11 cellular contexts compared by ENCODE assay signal in the genomic region with DNA sequence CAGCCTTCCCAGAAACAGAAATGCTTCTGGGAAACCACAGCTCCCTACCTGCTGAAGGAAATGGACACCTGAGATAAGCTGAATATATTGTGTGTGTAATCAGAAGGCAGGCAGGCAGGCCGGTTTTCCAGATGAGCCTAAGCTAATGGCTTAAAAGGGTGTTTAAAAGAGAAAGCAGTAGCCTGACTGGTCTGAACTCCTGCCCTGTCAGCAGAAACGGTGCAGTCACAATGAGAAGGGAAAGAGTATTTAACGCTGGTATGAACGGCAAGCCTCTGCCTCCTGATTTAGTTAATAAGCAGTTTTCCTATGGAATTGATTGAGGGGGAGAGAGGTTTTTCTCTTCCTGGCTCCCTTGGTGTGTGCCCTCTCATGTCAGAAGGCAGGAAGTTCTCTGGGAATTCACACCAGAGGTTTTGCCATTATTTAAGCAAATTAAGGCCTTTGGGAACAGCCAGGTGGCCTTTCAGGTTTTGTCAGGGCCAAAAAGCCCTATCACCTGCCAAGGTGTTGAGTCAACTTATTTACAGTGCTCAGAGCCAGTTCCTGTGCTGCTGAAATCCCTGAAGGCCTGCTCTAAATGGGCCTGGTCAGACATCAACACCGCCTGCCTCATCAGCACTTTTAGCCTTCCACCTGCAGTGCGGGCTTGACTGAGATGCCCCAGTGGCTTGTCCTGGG. TPM values are rescaled to one million over a fixed set of nuclear protein-coding genes. Genes with fewer than 3 reads are reported as not detected.
A peak's percentile ranks its signal among the peaks of the same experiment; 100 is the strongest.
DNase-seq lines count a peak whose midpoint lies in the region; ATAC-seq and TF ChIP-seq lines count a peak whose summit lies in the region.
"Had no signal": no experiment of that assay in that cellular context is flagged by ENCODE, and none has a peak within 500 bp of the region (broad histone marks: within the 10 kb centered on the region; RNA-seq: fewer than 3 reads in every experiment).

No MANE protein-coding gene starts in this region.

- H3K4me2 ChIP-seq in osteoblast (ENCODE audit: insufficient read depth, low read length) = no peak overlapping the region

- intact Hi-C loops in gastrocnemius medialis (cut with DNase I; ENCODE audit: low total_unique reads) = no loop called here

- peaks cover 28% of the 10 kb centered on the region for H3K27me3 ChIP-seq in osteoblast (ENCODE audit: insufficient read depth, low read length)
- no peaks in the 10 kb centered on the region for H3K27me3 ChIP-seq in gastrocnemius medialis

- no peak for TF ChIP-seq POLR2A in gastrocnemius medialis (IDR thresholded peaks at IDR 0.05)

- H3K9me3 ChIP-seq in ES-I3 (ENCODE audit: control insufficient read depth, insufficient read depth, low read length) (no peaks in the 10 kb centered on the region), osteoblast (ENCODE audit: low read depth, low read length) (no peaks in the 10 kb centered on the region), gastrocnemius medialis (no peaks in the 10 kb centered on the region)

- no peaks in the 10 kb centered on the region for H3K79me2 ChIP-seq in osteoblast (ENCODE audit: insufficient read depth, low read length)

- H3K4me1 ChIP-seq in ES-I3 (ENCODE audit: insufficient read depth, low read length) (peaks cover 25% of the 10 kb centered on the region), osteoblast (ENCODE audit: insufficient read depth, low read length) (no peaks in the 10 kb centered on the region), gastrocnemius medialis (no peaks in the 10 kb centered on the region)

- H3K27ac ChIP-seq in osteoblast (ENCODE audit: low read depth, low read length) (no peak overlapping the region), gastrocnemius medialis (no peak overlapping the region)

- peak overlapping the region; percentile 5; the same call in 1 of the 2 replicates for H3K9ac ChIP-seq in ES-I3 (ENCODE audit: low read depth, low read length)

- no peaks in the 10 kb centered on the region for H4K20me1 ChIP-seq in osteoblast (ENCODE audit: insufficient read depth, low read length)

- TF ChIP-seq CTCF in osteoblast (IDR thresholded peaks at IDR 0.05; ENCODE audit: extremely low read depth, low read depth, low read length) (no peak), gastrocnemius medialis (IDR thresholded peaks at IDR 0.05 in 4 of 5, conservative IDR thresholded peaks at IDR 0.05 in 1 of 5) (no peak)

- in situ Hi-C loops in gastrocnemius medialis (cut with MboI; ENCODE audit: low sequenced_read_pairs in 4 of 4) = no loop called here
- in situ Hi-C loops in KBM-7 (cut with MboI; ENCODE audit: low pct_unique_long_range_greater_than_20kb, low sequenced_read_pairs) = no loop called here

- no peak overlapping the region for H3K4me3 ChIP-seq in osteoblast (ENCODE audit: insufficient read depth, low read length)
- H3K4me3 ChIP-seq in gastrocnemius medialis = no peak overlapping the region

- H3K36me3 ChIP-seq in ES-I3 (ENCODE audit: insufficient read depth, low read length) (peaks cover 6% of the 10 kb centered on the region; the same call in 1 of the 2 replicates), osteoblast (ENCODE audit: insufficient read depth, low read length) (no peaks in the 10 kb centered on the region), gastrocnemius medialis (no peaks in the 10 kb centered on the region)

- H2AFZ ChIP-seq in osteoblast (ENCODE audit: low read length) = peak overlapping the region; percentile 38

- DNase-seq in NCI-H510A treated with DMSO at 0.1 percent for 48 hours (lab: John Stamatoyannopoulos, UW) = peak; percentile 79
- DNase-seq in osteoblast (ENCODE audit: insufficient read length, low spot score, missing footprints) = no peak
- no peak for DNase-seq in gastrocnemius medialis
- DNase-seq in GDM1 (lab: John Stamatoyannopoulos, UW) = no peak
- no peak for DNase-seq in stimulated activated CD4-positive, alpha-beta T cell treated with anti-CD3 and anti-CD28 coated beads, Interleukin-15, amount 100 ng/mL, for 24 hours
- DNase-seq in KBM-7 = no peak
- DNase-seq: activated naive CD4-positive, alpha-beta T cell; CD4-positive, alpha-beta T cell; T-helper 2 cell had no signal

- ATAC-seq in esophagus mucosa (peak; percentile 85), gastrocnemius medialis (no peak)

RNA-seq across cellular contexts. Expression of a gene that starts 41.6 kb away (rescaled TPM):
- total RNA-seq in esophagus mucosa (334 TPM), osteoblast (0.59 and 1.1 TPM in 2 replicates), gastrocnemius medialis (1 to 10 TPM in 1 of 4 donors, under 1 TPM in 2, not detected in 1; 0.20 to 1.3 (median 0.20) TPM)

Comparison
In these comparisons a context has a peak if more than half of its experiments do, and no peak if none do; other contexts are left out.
1. RNA of a gene that starts 41.6 kb away (total RNA-seq): 334 TPM in esophagus mucosa (single experiment); 0.59 to 1.1 TPM in osteoblast and 0.20 to 1.3 TPM in gastrocnemius medialis; every median in the first group is over 100 times any median in the second.